8 cellular contexts compared by ENCODE assay signal in the genomic region with DNA sequence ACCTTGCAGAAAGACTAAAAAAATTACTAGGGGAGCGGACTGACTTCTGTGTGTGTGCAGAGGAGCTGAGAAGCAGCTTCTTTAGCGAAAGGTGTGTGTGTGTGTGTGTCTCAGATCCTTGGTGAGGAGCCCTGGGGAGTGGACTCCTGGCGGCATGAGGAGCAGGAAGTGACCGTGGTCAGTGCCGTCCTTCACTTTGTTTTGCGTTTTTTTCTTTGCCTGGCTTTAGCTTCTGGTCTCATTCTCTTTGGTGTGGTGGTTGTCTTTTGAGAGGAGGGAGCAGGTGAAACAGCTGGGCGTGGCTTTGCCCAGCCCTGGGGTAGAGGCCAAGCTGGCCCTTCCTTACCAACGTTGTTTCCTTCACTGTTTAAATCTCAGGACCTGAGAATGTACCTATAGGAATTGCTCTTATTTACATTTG. TPM values are rescaled to one million over a fixed set of nuclear protein-coding genes. Genes with fewer than 3 reads are reported as not detected.
A peak's percentile ranks its signal among the peaks of the same experiment; 100 is the strongest.
DNase-seq lines count a peak whose midpoint lies in the region; ATAC-seq and TF ChIP-seq lines count a peak whose summit lies in the region.

No MANE protein-coding gene starts in this region.

- H3K36me3 Mint-ChIP-seq in activated CD8-positive, alpha-beta T cell treated with anti-CD3 and anti-CD28 coated beads for 36 hours (ENCODE audit: low read depth), result peaks cover 7% of the 10 kb centered on the region
- H3K36me3 Mint-ChIP-seq in immature natural killer cell, result peaks cover 0 to 3% (median 0%) of the 10 kb centered on the region in 3 donors

- peaks cover 40% of the 10 kb centered on the region for H3K4me1 Mint-ChIP-seq in activated CD8-positive, alpha-beta T cell treated with anti-CD3 and anti-CD28 coated beads for 36 hours (ENCODE audit: low read depth)
- H3K4me1 Mint-ChIP-seq in immature natural killer cell, result peaks cover 39 to 55% of the 10 kb centered on the region in 2 donors

- peak overlapping the region; percentile 90 for H3K4me3 Mint-ChIP-seq in activated CD8-positive, alpha-beta T cell treated with anti-CD3 and anti-CD28 coated beads for 36 hours
- peak overlapping the region; percentile 91 to 95 (median 95) for H3K4me3 Mint-ChIP-seq in immature natural killer cell

- peaks cover 27% of the 10 kb centered on the region for H3K4me1 ChIP-seq in suprapubic skin

- no peak for TF ChIP-seq POLR2A in suprapubic skin (IDR thresholded peaks at IDR 0.05)

- POLR2A ChIA-PET in activated CD8-positive, alpha-beta T cell treated with anti-CD3 and anti-CD28 coated beads for 36 hours (lab: Charles Lee), result interaction anchor here (0.6 to 2.8 kb wide), 9 partner anchors 8 to 234 kb away, joined by 3 to 10 read pairs (median 5); a partner anchor contains a TSS

- TF ChIP-seq CTCF in activated CD8-positive, alpha-beta T cell treated with anti-CD3 and anti-CD28 coated beads for 36 hours (IDR thresholded peaks at IDR 0.05), result no peak
- no peak for TF ChIP-seq CTCF in suprapubic skin (IDR thresholded peaks at IDR 0.05)

- H3K27ac Mint-ChIP-seq in activated CD8-positive, alpha-beta T cell treated with anti-CD3 and anti-CD28 coated beads for 36 hours, result peak overlapping the region; percentile 63
- H3K27ac Mint-ChIP-seq in immature natural killer cell, result peak overlapping the region; percentile 62 to 96 (median 95)

- intact Hi-C loops in activated CD8-positive, alpha-beta T cell treated with anti-CD3 and anti-CD28 coated beads for 36 hours (cut with micrococcal nuclease), result no loop called here
- intact Hi-C loops in left cardiac atrium (cut with DNase I), result loop anchor here in 1 of 2 donors (5.0 kb wide), 1 partner anchor 62 kb away; a partner anchor contains a TSS

- no peaks in the 10 kb centered on the region for H3K9me3 ChIP-seq in suprapubic skin

- ATAC-seq in activated CD8-positive, alpha-beta T cell treated with anti-CD3 and anti-CD28 coated beads for 36 hours, result no peak
- ATAC-seq in HG02852 (IDR thresholded peaks at IDR 0.05; ENCODE audit: unreplicated experiment) (no peak), left cardiac atrium (no peak)

- no peaks in the 10 kb centered on the region for H3K9me3 Mint-ChIP-seq in activated CD8-positive, alpha-beta T cell treated with anti-CD3 and anti-CD28 coated beads for 36 hours
- H3K9me3 Mint-ChIP-seq in immature natural killer cell, result no peaks in the 10 kb centered on the region

- peak; percentile 15 for DNase-seq in activated T-cell treated with anti-CD3 and anti-CD28 coated beads, Interleukin-2, amount 50 U/mL, for 1 hour
- DNase-seq in activated T-cell treated with anti-CD3 and anti-CD28 coated beads for 4 hours (no peak), immature natural killer cell (peak in 1 of 3 donors; percentile 13), suprapubic skin (ENCODE audit: low spot score in 2 of 2) (no peak), HCEC 1CT (no peak), left cardiac atrium (no peak)
- no peak for DNase-seq in activated CD8-positive, alpha-beta T cell treated with anti-CD3 and anti-CD28 coated beads for 36 hours

- H3K27me3 ChIP-seq in suprapubic skin, result peaks cover under 1% of the 10 kb centered on the region

- H3K27ac ChIP-seq in suprapubic skin, result no peak overlapping the region

- no peaks in the 10 kb centered on the region for H3K36me3 ChIP-seq in suprapubic skin

- WGBS in suprapubic skin, result 40% methylated on average over 8 of the region's 8 CpGs

- H3K27me3 Mint-ChIP-seq in activated CD8-positive, alpha-beta T cell treated with anti-CD3 and anti-CD28 coated beads for 36 hours, result peaks cover 8% of the 10 kb centered on the region
- H3K27me3 Mint-ChIP-seq in immature natural killer cell (ENCODE audit: low read depth in 3 of 3), result peaks cover 7 to 25% (median 13%) of the 10 kb centered on the region in 3 donors

- CTCF ChIA-PET in activated CD8-positive, alpha-beta T cell treated with anti-CD3 and anti-CD28 coated beads for 36 hours (lab: Charles Lee), result interaction anchor here (1.1 to 2.2 kb wide), 4 partner anchors 12 to 62 kb away, joined by 3 to 4 read pairs (median 3); no protein-coding TSS in a partner anchor

- no peak for TF ChIP-seq EP300 in suprapubic skin (IDR thresholded peaks at IDR 0.05)

- H3K4me3 ChIP-seq in suprapubic skin, result peak overlapping the region; percentile 77

RNA-seq across cellular contexts. Expression of a gene that starts 1.9 kb away (rescaled TPM):
- 10 to 100 TPM; 19.7 to 20.1 TPM for total RNA-seq in activated CD8-positive, alpha-beta T cell treated with anti-CD3 and anti-CD28 coated beads for 36 hours
- polyA plus RNA-seq in immature natural killer cell, result 1 to 10 TPM; 4.1 to 9.7 (median 4.6) TPM
- total RNA-seq in suprapubic skin, result 10 to 100 TPM; 11.9 to 19.4 (median 18.2) TPM
- 1 to 10 TPM; 4.4 to 6.7 TPM for total RNA-seq in left cardiac atrium

RNA-seq across cellular contexts. Expression of a gene that starts 27.8 kb away (rescaled TPM):
- 10 to 100 TPM; 24.5 to 29.0 TPM for total RNA-seq in activated CD8-positive, alpha-beta T cell treated with anti-CD3 and anti-CD28 coated beads for 36 hours
- polyA plus RNA-seq in immature natural killer cell, result 1 to 10 TPM; 1.5 to 4.5 (median 2.1) TPM
- total RNA-seq in suprapubic skin (100 to 1,000 TPM in 1 of 4 donors, 10 to 100 TPM in 3; 69.3 to 116 (median 81.1) TPM), left cardiac atrium (10 to 100 TPM; 17.8 to 19.6 TPM)
